1 cellular context compared by ENCODE assay signal in genomic region chr19:15897738-15898276, GRCh38.
TF ChIP-seq lines count a peak whose summit lies in the region.

Gene CYP4F2, minus strand, starts transcription at chr19:15898074. Its CDS starts 463 bp downstream, at chr19:15897611.

TF ChIP-seq in liver, 16 proteins besides CTCF, POLR2A, EP300 and RAD21 (continued from another document):
- peak; percentile 89 for TF ChIP-seq REST (IDR thresholded peaks at IDR 0.05)
- TF ChIP-seq NR2F2 (IDR thresholded peaks at IDR 0.05) = peak; percentile 56
- no peak for TF ChIP-seq EGR1 (IDR thresholded peaks at IDR 0.05; ENCODE audit: low read depth in 2 of 2)
- no peak for TF ChIP-seq ATF3 (IDR thresholded peaks at IDR 0.05)
- peak; percentile 57 for TF ChIP-seq HNF4G (IDR thresholded peaks at IDR 0.05)
- peak; percentile 84 to 86 for TF ChIP-seq RXRA (IDR thresholded peaks at IDR 0.05)
- no peak for TF ChIP-seq GABPA (IDR thresholded peaks at IDR 0.05 in 1 of 2, conservative IDR thresholded peaks at IDR 0.05 in 1 of 2)
- peak; percentile 4 for TF ChIP-seq FOXA2 (IDR thresholded peaks at IDR 0.05)
- no peak for TF ChIP-seq ZBTB33 (IDR thresholded peaks at IDR 0.05)
- no peak for TF ChIP-seq FOXA1 (IDR thresholded peaks at IDR 0.05)
